9 cellular contexts compared by ENCODE assay signal in genomic region chr11:13261600-13262061, GRCh38. TPM values are rescaled to one million over a fixed set of nuclear protein-coding genes. Genes with fewer than 3 reads are reported as not detected.
DNase-seq lines count a peak whose midpoint lies in the region; ATAC-seq, FAIRE-seq and TF ChIP-seq lines count a peak whose summit lies in the region.
"Had no signal": no experiment of that assay in that cellular context is flagged by ENCODE, and none has a peak within 500 bp of the region (broad histone marks: within the 10 kb centered on the region; RNA-seq: fewer than 3 reads in every experiment).

No MANE protein-coding gene starts in this region.

- TF ChIP-seq RAD21 in IMR-90 (IDR thresholded peaks at IDR 0.05; ENCODE audit: low read length), result no peak
- TF ChIP-seq RAD21 in H1 (IDR thresholded peaks at IDR 0.05 in 1 of 2, conservative IDR thresholded peaks at IDR 0.05 in 1 of 2; ENCODE audit: low read depth in 2 of 2, low read length in 2 of 2), result no peak

- H2BK20ac ChIP-seq in IMR-90 (ENCODE audit: low read depth, low read length) (peak overlapping the region; percentile 84), H1 (ENCODE audit: low read length) (no peak overlapping the region)

- no peak for FAIRE-seq in H1 (lab: Jason Lieb, UNC)

- peak overlapping the region; percentile 98; the same call in 1 of the 2 replicates for H2AK5ac ChIP-seq in IMR-90 (ENCODE audit: low read depth, low read length)
- H2AK5ac ChIP-seq in H1 (ENCODE audit: low read depth, low read length), result no peak overlapping the region
- no peak overlapping the region for H2AK5ac ChIP-seq in mesenchymal stem cell (ENCODE audit: low read length, severe bottlenecking)

- H3K27ac Mint-ChIP-seq in stimulated activated naive CD8-positive, alpha-beta T cell treated with anti-CD3 and anti-CD28 coated beads, Interleukin-15, amount 100 ng/mL, for 72 hours, result no peak overlapping the region
- no peak overlapping the region for H3K27ac Mint-ChIP-seq in stimulated activated naive B cell treated with anti-CD40 and anti-IgM and Interleukin-4, amounts not matched to agents 10 μg/mL and 1 μg/mL and 100 μg/mL, for 72 hours
- H3K27ac Mint-ChIP-seq: activated CD4-positive, alpha-beta T cell treated with anti-CD3 and anti-CD28 coated beads, Interleukin-2, amount 10 ng/mL, durations not matched to agents 7 days and 5 days; effector memory CD8-positive, alpha-beta T cell had no signal

- H3K4me1 ChIP-seq in IMR-90 (ENCODE audit: control insufficient read depth, insufficient read depth, low read length), result peaks cover 17% of the 10 kb centered on the region
- peaks cover 3 to 17% (median 9%) of the 10 kb centered on the region in 4 experiments for H3K4me1 ChIP-seq in H1 (replicated peaks in 1 of 4; ENCODE audit: control insufficient read depth in 3 of 4, insufficient read depth in 4 of 4, low read length in 3 of 4)
- peaks cover 11% of the 10 kb centered on the region for H3K4me1 ChIP-seq in mesenchymal stem cell (ENCODE audit: control insufficient read depth, insufficient read depth, low read depth, low read length)
- peaks cover 0 to 8% of the 10 kb centered on the region in 2 donors for H3K4me1 ChIP-seq in uterus

- H3K79me2 ChIP-seq in H1 (ENCODE audit: control insufficient read depth in 1 of 2, insufficient read depth in 2 of 2, low read length in 2 of 2), result no peaks in the 10 kb centered on the region

- TF ChIP-seq CTCF in IMR-90 (conservative IDR thresholded peaks at IDR 0.05; ENCODE audit: low read depth, low read length) (no peak), H1 (IDR thresholded peaks at IDR 0.05; ENCODE audit: control extremely low read depth in 1 of 3, insufficient read depth in 1 of 3, low read depth in 1 of 3, low read length in 3 of 3) (no peak), uterus (IDR thresholded peaks at IDR 0.05) (no peak)

- H3K23me2 ChIP-seq in H1 (ENCODE audit: low read depth, low read length), result no peaks in the 10 kb centered on the region; the same call in 1 of the 2 replicates

- ATAC-seq in IMR-90 (ENCODE audit: low read depth), result peak; percentile 84
- ATAC-seq in stimulated activated naive CD8-positive, alpha-beta T cell treated with anti-CD3 and anti-CD28 coated beads, Interleukin-15, amount 100 ng/mL, for 72 hours, result no peak
- ATAC-seq in stimulated activated naive B cell treated with anti-CD40 and anti-IgM and Interleukin-4, amounts not matched to agents 10 μg/mL and 1 μg/mL and 100 μg/mL, for 72 hours (replicated peaks), result no peak
- ATAC-seq in HG02938 (IDR thresholded peaks at IDR 0.05; ENCODE audit: unreplicated experiment), result no peak
- ATAC-seq: effector memory CD8-positive, alpha-beta T cell had no signal

- peak overlapping the region; percentile 68 to 82 for H4K8ac ChIP-seq in IMR-90 (ENCODE audit: low read depth in 2 of 2, low read length in 2 of 2)
- H4K8ac ChIP-seq in H1 (ENCODE audit: extremely low read depth, insufficient read depth, low read length), result no peak overlapping the region
- no peak overlapping the region for H4K8ac ChIP-seq in mesenchymal stem cell (ENCODE audit: low read length)

- H4K20me1 ChIP-seq in IMR-90 (ENCODE audit: insufficient read depth, low read length) (no peaks in the 10 kb centered on the region), H1 (replicated peaks in 1 of 2; ENCODE audit: control insufficient read depth in 1 of 2, insufficient read depth in 2 of 2, low read length in 2 of 2) (no peaks in the 10 kb centered on the region)

- H3K4me2 ChIP-seq in IMR-90 (ENCODE audit: low read depth, low read length), result peak overlapping the region; percentile 47
- H3K4me2 ChIP-seq in H1 (ENCODE audit: insufficient read depth in 1 of 2, low read depth in 2 of 2, low read length in 2 of 2), result no peak overlapping the region
- H3K4me2 ChIP-seq in mesenchymal stem cell (ENCODE audit: low read length, poor library complexity, severe bottlenecking), result peak overlapping the region; percentile 17

- POLR2A ChIA-PET in IMR-90 (lab: Charles Lee; ENCODE audit: unreplicated experiment) (interaction anchor here (0.6 kb wide), 1 partner anchor 781 kb away, joined by 5 read pairs; no protein-coding TSS in a partner anchor), H1 (lab: Charles Lee; ENCODE audit: partially characterized antibody) (interaction anchor here (0.6 to 1.2 kb wide), 2 partner anchors 54 to 1255 kb away, joined by 3 read pairs; no protein-coding TSS in a partner anchor)

- WGBS in IMR-90 (ENCODE audit: extremely low coverage in 2 of 2, insufficient read length in 1 of 2), 2 experiments, result 20% methylated on average over 3 of the region's 8 CpGs; no CpG with 5 or more reads in 1 of the 2 experiments
- 76% methylated on average over 8 of the region's 8 CpGs; no CpG with 5 or more reads in 1 of the 2 experiments for WGBS in H1 (ENCODE audit: extremely low coverage in 1 of 2, insufficient coverage in 1 of 2, insufficient read length in 1 of 2, insufficient replicate concordance in 2 of 2, low coverage in 1 of 2, low lambda C conversion rate in 2 of 2, missing lambda C conversion rate in 1 of 2), 2 experiments
- WGBS in mesenchymal stem cell, result 0% methylated on average over 7 of the region's 8 CpGs

- H3K27me3 ChIP-seq in IMR-90 (ENCODE audit: control insufficient read depth, insufficient read depth, low read length), result no peaks in the 10 kb centered on the region
- no peaks in the 10 kb centered on the region for H3K27me3 ChIP-seq in H1 (replicated peaks in 1 of 4; ENCODE audit: control insufficient read depth in 3 of 4, extremely low read depth in 1 of 4, insufficient read depth in 3 of 4, low read length in 3 of 4)
- no peaks in the 10 kb centered on the region for H3K27me3 ChIP-seq in mesenchymal stem cell (ENCODE audit: control insufficient read depth in 1 of 2, insufficient read depth in 1 of 2, low read length in 2 of 2)
- H3K27me3 ChIP-seq in uterus, result no peaks in the 10 kb centered on the region

- peaks cover 17% of the 10 kb centered on the region for H3K27me3 Mint-ChIP-seq in stimulated activated naive CD8-positive, alpha-beta T cell treated with anti-CD3 and anti-CD28 coated beads, Interleukin-15, amount 100 ng/mL, for 72 hours
- peaks cover 24 to 30% of the 10 kb centered on the region in 2 donors for H3K27me3 Mint-ChIP-seq in stimulated activated naive B cell treated with anti-CD40 and anti-IgM and Interleukin-4, amounts not matched to agents 10 μg/mL and 1 μg/mL and 100 μg/mL, for 72 hours

- dilution Hi-C loops in IMR-90 (cut with HindIII; ENCODE audit: low sequenced_read_pairs, unreplicated experiment), result no loop called here

- peak overlapping the region; percentile 56 for H2AK9ac ChIP-seq in IMR-90 (replicated peaks; ENCODE audit: low read depth, low read length, poor library complexity)

- CTCF ChIA-PET in IMR-90 (lab: Yijun Ruan, JAX) (interaction anchor here (1.0 to 1.1 kb wide), 2 partner anchors 11 to 40 kb away, joined by 3 to 5 read pairs; no protein-coding TSS in a partner anchor), H1 (lab: Charles Lee; ENCODE audit: partially characterized antibody) (interaction anchor here (0.6 to 11.5 kb wide), 7 partner anchors 14 to 82 kb away, joined by 3 to 81 read pairs (median 6); no protein-coding TSS in a partner anchor)

- H2BK12ac ChIP-seq in H1 (ENCODE audit: low read depth, low read length) (no peak overlapping the region), mesenchymal stem cell (ENCODE audit: low read length in 2 of 2) (peak overlapping the region in 1 of 2 experiments; percentile 14)

- TF ChIP-seq POLR2A in IMR-90 (IDR thresholded peaks at IDR 0.05; ENCODE audit: low read depth, low read length), result no peak
- no peak for TF ChIP-seq POLR2A in H1 (IDR thresholded peaks at IDR 0.05; ENCODE audit: control extremely low read depth in 1 of 2, low read depth in 2 of 2, low read length in 2 of 2)
- no peak for TF ChIP-seq POLR2A in uterus (IDR thresholded peaks at IDR 0.05)

- H2BK5ac ChIP-seq in IMR-90 (ENCODE audit: low read depth, low read length, poor library complexity, severe bottlenecking) (peak overlapping the region; percentile 56), H1 (ENCODE audit: low read depth, low read length) (no peak overlapping the region), mesenchymal stem cell (ENCODE audit: low read depth, low read length, poor library complexity, severe bottlenecking) (peak overlapping the region; percentile 80)

- H4K5ac ChIP-seq in IMR-90 (ENCODE audit: low read depth, low read length) (peak overlapping the region; percentile 13; the same call in 1 of the 2 replicates), H1 (ENCODE audit: insufficient read length, low read depth, low read length) (no peak overlapping the region)

- H3K27ac ChIP-seq in IMR-90 (ENCODE audit: insufficient read depth, low read length) (peak overlapping the region; percentile 83), H1 (ENCODE audit: low read depth, low read length) (no peak overlapping the region), mesenchymal stem cell (ENCODE audit: low read length, poor library complexity, severe bottlenecking) (peak overlapping the region; percentile 7), uterus (peak overlapping the region; percentile 79 to 82)

- H3K14ac ChIP-seq in IMR-90 (replicated peaks; ENCODE audit: low read depth, low read length) (peak overlapping the region; percentile 94), H1 (ENCODE audit: insufficient read length) (no peak overlapping the region), mesenchymal stem cell (ENCODE audit: low read length in 2 of 2) (no peak overlapping the region)

- no peak for TF ChIP-seq EP300 in H1 (IDR thresholded peaks at IDR 0.05; ENCODE audit: borderline replicate concordance in 1 of 2, low read depth in 2 of 2, low read length in 2 of 2)

- peaks cover 14% of the 10 kb centered on the region for H3K4me1 Mint-ChIP-seq in stimulated activated naive CD8-positive, alpha-beta T cell treated with anti-CD3 and anti-CD28 coated beads, Interleukin-15, amount 100 ng/mL, for 72 hours
- no peaks in the 10 kb centered on the region for H3K4me1 Mint-ChIP-seq in stimulated activated naive B cell treated with anti-CD40 and anti-IgM and Interleukin-4, amounts not matched to agents 10 μg/mL and 1 μg/mL and 100 μg/mL, for 72 hours

- peak overlapping the region; percentile 82 for H4K91ac ChIP-seq in IMR-90 (ENCODE audit: insufficient read depth, low read depth, low read length)
- no peak overlapping the region for H4K91ac ChIP-seq in H1 (replicated peaks; ENCODE audit: insufficient read length, low read length)
- peak overlapping the region; percentile 81 for H4K91ac ChIP-seq in mesenchymal stem cell (ENCODE audit: low read length)

- H3K4ac ChIP-seq in IMR-90 (ENCODE audit: low read depth, low read length) (peak overlapping the region; percentile 84), H1 (replicated peaks; ENCODE audit: insufficient read length, low read depth, low read length) (no peak overlapping the region), mesenchymal stem cell (ENCODE audit: low read depth in 1 of 2, low read length in 2 of 2) (peak overlapping the region in 1 of 2 experiments; percentile 47)

- H2BK120ac ChIP-seq in IMR-90 (ENCODE audit: low read depth, low read length) (peak overlapping the region; percentile 87), H1 (replicated peaks; ENCODE audit: low read depth, low read length) (no peak overlapping the region), mesenchymal stem cell (ENCODE audit: low read depth, low read length) (no peak overlapping the region)

- no peak overlapping the region for H3K4me3 ChIP-seq in IMR-90 (ENCODE audit: insufficient read depth, low read depth, low read length)
- H3K4me3 ChIP-seq in H1 (ENCODE audit: extremely low read depth in 1 of 4, insufficient read depth in 2 of 4, low read depth in 3 of 4, low read length in 4 of 4), result no peak overlapping the region
- H3K4me3 ChIP-seq in mesenchymal stem cell (ENCODE audit: insufficient read depth in 1 of 2, low read depth in 1 of 2, low read length in 2 of 2), result peak overlapping the region in 1 of 2 experiments; percentile 15
- no peak overlapping the region for H3K4me3 ChIP-seq in uterus

- no TSS peak for BruUV-seq in IMR-90 (replicated peaks; lab: Mats Ljungman, UMichigan)

- H3K36me3 ChIP-seq in IMR-90 (ENCODE audit: control insufficient read depth, insufficient read depth, low read length) (no peaks in the 10 kb centered on the region), H1 (ENCODE audit: control insufficient read depth in 2 of 4, insufficient read depth in 4 of 4, low read length in 3 of 4) (no peaks in the 10 kb centered on the region), mesenchymal stem cell (ENCODE audit: control insufficient read depth in 1 of 2, insufficient read depth in 2 of 2, low read depth in 1 of 2, low read length in 2 of 2) (no peaks in the 10 kb centered on the region), uterus (no peaks in the 10 kb centered on the region)

- H3K4me3 Mint-ChIP-seq in stimulated activated naive CD8-positive, alpha-beta T cell treated with anti-CD3 and anti-CD28 coated beads, Interleukin-15, amount 100 ng/mL, for 72 hours, result no peak overlapping the region
- H3K4me3 Mint-ChIP-seq in stimulated activated naive B cell treated with anti-CD40 and anti-IgM and Interleukin-4, amounts not matched to agents 10 μg/mL and 1 μg/mL and 100 μg/mL, for 72 hours, result no peak overlapping the region
- H3K4me3 Mint-ChIP-seq: activated CD4-positive, alpha-beta T cell treated with anti-CD3 and anti-CD28 coated beads, Interleukin-2, amount 10 ng/mL, durations not matched to agents 7 days and 5 days; effector memory CD8-positive, alpha-beta T cell had no signal

- DNase-seq in IMR-90, result peak; percentile 87
- DNase-seq in H1 (ENCODE audit: low read depth in 1 of 2, low spot score in 2 of 2), result no peak
- peak; percentile 93 for DNase-seq in mesenchymal stem cell
- peak; percentile 20 to 32 for DNase-seq in uterus
- DNase-seq in stimulated activated naive CD8-positive, alpha-beta T cell treated with anti-CD3 and anti-CD28 coated beads, Interleukin-15, amount 100 ng/mL, for 72 hours, result no peak
- no peak for DNase-seq in stimulated activated naive B cell treated with anti-CD40 and anti-IgM and Interleukin-4, amounts not matched to agents 10 μg/mL and 1 μg/mL and 100 μg/mL, for 72 hours
- DNase-seq: activated CD4-positive, alpha-beta T cell treated with anti-CD3 and anti-CD28 coated beads, Interleukin-2, amount 10 ng/mL, durations not matched to agents 7 days and 5 days; effector memory CD8-positive, alpha-beta T cell had no signal

- H3K18ac ChIP-seq in IMR-90 (ENCODE audit: low read depth, low read length) (peak overlapping the region; percentile 60), H1 (ENCODE audit: extremely low read depth, low read length) (0 out of 2 replicates have a peak overlapping the region, but pooled peaks have one; percentile 43), mesenchymal stem cell (ENCODE audit: low read depth in 1 of 2, low read length in 2 of 2) (peak overlapping the region in 1 of 2 experiments; percentile 22)

- H3K79me1 ChIP-seq in IMR-90 (ENCODE audit: low read depth in 1 of 2, low read length in 2 of 2) (0 out of 4 replicates have a peak, but pooled peaks cover 0 to 4% of the 10 kb centered on the region in 2 experiments), H1 (ENCODE audit: low read depth, low read length) (no peaks in the 10 kb centered on the region), mesenchymal stem cell (replicated peaks; ENCODE audit: low read length, poor library complexity, severe bottlenecking) (no peaks in the 10 kb centered on the region)

- no peaks in the 10 kb centered on the region for H3K9me3 ChIP-seq in IMR-90 (ENCODE audit: control insufficient read depth, insufficient read depth, low read length)
- H3K9me3 ChIP-seq in H1 (ENCODE audit: insufficient read depth in 2 of 2, low read depth in 1 of 2, low read length in 1 of 2), result no peaks in the 10 kb centered on the region
- no peaks in the 10 kb centered on the region for H3K9me3 ChIP-seq in mesenchymal stem cell (ENCODE audit: control insufficient read depth, low read length)
- no peaks in the 10 kb centered on the region for H3K9me3 ChIP-seq in uterus

- peaks cover 25% of the 10 kb centered on the region for H3K9me1 ChIP-seq in IMR-90 (ENCODE audit: insufficient read depth, low read length)

- H2AFZ ChIP-seq in IMR-90 (replicated peaks; ENCODE audit: low read length, poor library complexity), result peak overlapping the region; percentile 63
- H2AFZ ChIP-seq in H1 (ENCODE audit: low read length), result no peak overlapping the region
- no peak overlapping the region for H2AFZ ChIP-seq in mesenchymal stem cell (ENCODE audit: low read depth, low read length)

- H3K9ac ChIP-seq in IMR-90 (ENCODE audit: low read depth, low read length) (peak overlapping the region; percentile 7; the same call in 1 of the 2 replicates), H1 (replicated peaks in 1 of 4; ENCODE audit: extremely low read depth in 1 of 4, low read depth in 3 of 4, low read length in 3 of 4) (no peak overlapping the region), mesenchymal stem cell (ENCODE audit: low read length) (peak overlapping the region; percentile 87)

- H2BK15ac ChIP-seq in IMR-90 (ENCODE audit: low read depth, low read length) (peak overlapping the region; percentile 99; the same call in 2 of the 3 replicates), H1 (ENCODE audit: low read length) (no peak overlapping the region), mesenchymal stem cell (ENCODE audit: low read depth, poor library complexity, severe bottlenecking) (peak overlapping the region; percentile 46)

- in situ Hi-C loops in IMR-90 (cut with MboI; ENCODE audit: low sequenced_read_pairs), result no loop called here

- peak overlapping the region; percentile 35; the same call in 1 of the 2 replicates for H3K23ac ChIP-seq in IMR-90 (ENCODE audit: low read depth, low read length)
- no peak overlapping the region for H3K23ac ChIP-seq in H1 (ENCODE audit: insufficient read length)
- no peak overlapping the region for H3K23ac ChIP-seq in mesenchymal stem cell (ENCODE audit: low read length in 2 of 2)

- peak overlapping the region; percentile 81 for H3K56ac ChIP-seq in IMR-90 (ENCODE audit: extremely low read depth, insufficient read depth, low read length)
- H3K56ac ChIP-seq in H1 (replicated peaks; ENCODE audit: insufficient read length, low read depth, low read length), result no peak overlapping the region

- H3K9me3 Mint-ChIP-seq in stimulated activated naive CD8-positive, alpha-beta T cell treated with anti-CD3 and anti-CD28 coated beads, Interleukin-15, amount 100 ng/mL, for 72 hours, result no peaks in the 10 kb centered on the region
- no peaks in the 10 kb centered on the region for H3K9me3 Mint-ChIP-seq in stimulated activated naive B cell treated with anti-CD40 and anti-IgM and Interleukin-4, amounts not matched to agents 10 μg/mL and 1 μg/mL and 100 μg/mL, for 72 hours
- H3K9me3 Mint-ChIP-seq: activated CD4-positive, alpha-beta T cell treated with anti-CD3 and anti-CD28 coated beads, Interleukin-2, amount 10 ng/mL, durations not matched to agents 7 days and 5 days; effector memory CD8-positive, alpha-beta T cell had no signal

- intact Hi-C loops in IMR-90 (cut with micrococcal nuclease), result loop anchor here (1.0 to 5.0 kb wide), 2 partner anchors 16 to 76 kb away; partner anchors contain the start of gene BMAL1
- intact Hi-C loops in uterus (cut with DNase I; ENCODE audit: low total_unique reads), result no loop called here

- no peaks in the 10 kb centered on the region for H3K36me3 Mint-ChIP-seq in stimulated activated naive B cell treated with anti-CD40 and anti-IgM and Interleukin-4, amounts not matched to agents 10 μg/mL and 1 μg/mL and 100 μg/mL, for 72 hours

RNA-seq across cellular contexts. Expression of gene BMAL1, which starts 16.0 kb away (rescaled TPM):
- 9.9 and 13.1 TPM in 2 replicates for total RNA-seq in IMR-90 (2012; rRNA removed)
- 7.5 and 8.8 TPM in 2 replicates for polyA plus RNA-seq in IMR-90 (2012; rRNA removed)
- polyA plus RNA-seq in IMR-90 (2012; cell fraction: cytosol; rRNA removed), result 3.2 and 7.1 TPM in 2 replicates
- 7.6 and 22.8 TPM in 2 replicates for polyA plus RNA-seq in IMR-90 (2012; cell fraction: nucleus; rRNA removed; ENCODE audit: low replicate concordance)
- 6.8 and 9.9 TPM in 2 replicates for total RNA-seq in H1 (2021; fragmentation: NEBNext Ultra II Directional; extraction: Animal tissue kit (Norgen Biotek cat#: 25700))
- 4.1 and 6.9 TPM in 2 replicates for polyA plus RNA-seq in H1 (2011; rRNA removed)
- polyA plus RNA-seq in H1 (2011; cell fraction: cytosol; rRNA removed), result 6.3 TPM
- polyA plus RNA-seq in H1 (2011; cell fraction: nucleus; rRNA removed), result 6.4 TPM
- 4.7 to 9.4 TPM (median 6.3 TPM) in 4 replicates for polyA plus RNA-seq in H1 (2012, experiment 1 of 2)
- polyA plus RNA-seq in H1 (2012, experiment 2 of 2), result 0.96 TPM
- 5.6 TPM for polyA plus RNA-seq in H1 (2013, experiment 1 of 2)
- polyA plus RNA-seq in H1 (2013, experiment 2 of 2), result 5.6 TPM
- 7.7 and 8.7 TPM in 2 replicates for polyA minus RNA-seq in H1 (2011; rRNA and poly(A)+ RNA removed)
- 4.7 TPM for polyA minus RNA-seq in H1 (2011; cell fraction: cytosol; rRNA and poly(A)+ RNA removed)
- polyA minus RNA-seq in H1 (2011; cell fraction: nucleus; rRNA and poly(A)+ RNA removed), result 20.8 TPM
- polyA plus RNA-seq in mesenchymal stem cell (2013, experiment 1 of 2), result 9.0 TPM
- 10.0 TPM for polyA plus RNA-seq in mesenchymal stem cell (2013, experiment 2 of 2)
- total RNA-seq in uterus, result 100 to 1,000 TPM in 1 of 4 donors, 10 to 100 TPM in 3; 15.8 to 125 (median 24.4) TPM

Comparison
In these comparisons a context has a peak if more than half of its experiments do, and no peak if none do; other contexts are left out.
1. DNase-seq: peak in IMR-90 (single experiment), mesenchymal stem cell (single experiment) and uterus (2 of 2); none in H1 (0 of 2), stimulated activated naive CD8-positive, alpha-beta T cell treated with anti-CD3 and anti-CD28 coated beads, Interleukin-15, amount 100 ng/mL, for 72 hours (0 of 2) and stimulated activated naive B cell treated with anti-CD40 and anti-IgM and Interleukin-4, amounts not matched to agents 10 μg/mL and 1 μg/mL and 100 μg/mL, for 72 hours (single experiment).
2. H3K4me2 ChIP-seq: peak in IMR-90 (single experiment) and mesenchymal stem cell (single experiment); none in H1 (0 of 2).
3. H3K9ac ChIP-seq: peak in IMR-90 (single experiment) and mesenchymal stem cell (single experiment); none in H1 (0 of 4).
4. H4K8ac ChIP-seq: peak in IMR-90 (2 of 2); none in H1 (single experiment) and mesenchymal stem cell (single experiment).